Comparison of ENCODE assay signal across 1 cellular context in genomic region chrX:130718137-130718536, GRCh38.
TF ChIP-seq lines count a peak whose summit lies in the region.

No MANE protein-coding gene starts in this region.

TF ChIP-seq in GM23338, 12 proteins besides CTCF, POLR2A, EP300 and RAD21 (continued from another document):
- TF ChIP-seq ZNF462 (CRISPR knock-in tag; IDR thresholded peaks at IDR 0.05), result no peak
- TF ChIP-seq NANOG (IDR thresholded peaks at IDR 0.05; ENCODE audit: borderline replicate concordance), result no peak
